In the genomic region with DNA sequence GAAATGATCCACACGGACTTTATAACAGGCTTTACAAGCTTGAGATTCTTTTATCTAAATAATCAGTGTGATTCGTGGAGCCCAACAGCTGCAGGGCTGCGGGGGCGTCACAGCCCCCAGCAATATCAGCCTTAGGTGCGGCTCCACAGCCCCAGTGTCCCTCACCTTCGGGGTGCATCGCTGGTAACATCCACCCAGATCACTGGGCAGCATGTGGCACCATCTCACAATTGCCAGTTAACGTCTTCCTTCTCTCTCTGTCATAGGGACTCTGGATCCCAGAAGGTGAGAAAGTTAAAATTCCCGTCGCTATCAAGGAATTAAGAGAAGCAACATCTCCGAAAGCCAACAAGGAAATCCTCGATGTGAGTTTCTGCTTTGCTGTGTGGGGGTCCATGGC, we compare ENCODE assay signal across 24 cellular contexts.
"Had no signal": no experiment of that assay in that cellular context is flagged by ENCODE, and none has a peak within 500 bp of the region (broad histone marks: within the 10 kb centered on the region; RNA-seq: fewer than 3 reads in every experiment).

No MANE protein-coding gene starts in this region.

- H3K27me3 Mint-ChIP-seq: progenitor cell of endocrine pancreas; stimulated activated naive CD8-positive, alpha-beta T cell treated with anti-CD3 and anti-CD28 coated beads, Interleukin-15, Interleukin-2, amounts not matched to agents 100 ng/mL and 50 ng/mL, for 24 hours had no signal

- H3K4me3 Mint-ChIP-seq: immature natural killer cell; mesothelial cell of epicardium; naive B cell; natural killer cell; nephron progenitor cell; neural progenitor cell; stimulated activated effector memory CD8-positive, alpha-beta T cell treated with anti-CD3 and anti-CD28 coated beads, Interleukin-12 subunit alpha, Interleukin-12 subunit beta, amount 100 ng/mL, for 72 hours; stimulated activated naive CD8-positive, alpha-beta T cell treated with anti-CD3 and anti-CD28 coated beads, Interleukin-15, Interleukin-2, amounts not matched to agents 100 ng/mL and 50 ng/mL, for 24 hours had no signal

- ATAC-seq: heart left ventricle; natural killer cell; right lobe of liver; stimulated activated effector memory CD8-positive, alpha-beta T cell treated with anti-CD3 and anti-CD28 coated beads, Interleukin-12 subunit alpha, Interleukin-12 subunit beta, amount 100 ng/mL, for 72 hours had no signal

- H3K27ac Mint-ChIP-seq: immature natural killer cell; mesothelial cell of epicardium; natural killer cell; nephron progenitor cell; neural progenitor cell; progenitor cell of endocrine pancreas; stimulated activated effector memory CD8-positive, alpha-beta T cell treated with anti-CD3 and anti-CD28 coated beads, Interleukin-12 subunit alpha, Interleukin-12 subunit beta, amount 100 ng/mL, for 72 hours; stimulated activated naive CD8-positive, alpha-beta T cell treated with anti-CD3 and anti-CD28 coated beads, Interleukin-15, Interleukin-2, amounts not matched to agents 100 ng/mL and 50 ng/mL, for 24 hours had no signal

- DNase-seq: hypothalamus; immature natural killer cell; left ventricle myocardium inferior; mesendoderm; naive B cell; natural killer cell; nephron progenitor cell; occipital lobe; ovary; right lobe of liver; stimulated activated CD4-positive, alpha-beta T cell treated with anti-CD3 and anti-CD28 coated beads, Interleukin-4, amount 100 ng/mL, for 24 hours; stimulated activated naive CD4-positive, alpha-beta T cell; transverse colon had no signal

- H3K9me3 ChIP-seq: heart left ventricle, left ventricle myocardium inferior, neutrophil, ovary, right atrium auricular region, right lobe of liver, transverse colon, upper lobe of left lung had no signal

- H3K9me3 Mint-ChIP-seq: mesothelial cell of epicardium; natural killer cell; nephron progenitor cell; neural progenitor cell; stimulated activated effector memory CD8-positive, alpha-beta T cell treated with anti-CD3 and anti-CD28 coated beads, Interleukin-12 subunit alpha, Interleukin-12 subunit beta, amount 100 ng/mL, for 72 hours; stimulated activated naive CD8-positive, alpha-beta T cell treated with anti-CD3 and anti-CD28 coated beads, Interleukin-15, Interleukin-2, amounts not matched to agents 100 ng/mL and 50 ng/mL, for 24 hours had no signal

- H3K36me3 ChIP-seq: neural progenitor cell, neutrophil, ovary had no signal

- H3K27ac ChIP-seq: heart left ventricle, left ventricle myocardium inferior, neural progenitor cell, neutrophil, ovary, right atrium auricular region, right lobe of liver, skin epidermis, transverse colon, upper lobe of left lung had no signal

- H3K4me1 Mint-ChIP-seq: immature natural killer cell; naive B cell; stimulated activated effector memory CD8-positive, alpha-beta T cell treated with anti-CD3 and anti-CD28 coated beads, Interleukin-12 subunit alpha, Interleukin-12 subunit beta, amount 100 ng/mL, for 72 hours had no signal

- H3K27me3 ChIP-seq: heart left ventricle, neural progenitor cell, neutrophil, ovary, right atrium auricular region, right lobe of liver, transverse colon, upper lobe of left lung had no signal

- H3K4me3 ChIP-seq: heart left ventricle, left ventricle myocardium inferior, lung, neural progenitor cell, ovary, right atrium auricular region, right lobe of liver, skin epidermis, transverse colon, upper lobe of left lung had no signal

- H3K4me1 ChIP-seq: neural progenitor cell had no signal

- H3K36me3 Mint-ChIP-seq: immature natural killer cell; naive B cell; natural killer cell; stimulated activated effector memory CD8-positive, alpha-beta T cell treated with anti-CD3 and anti-CD28 coated beads, Interleukin-12 subunit alpha, Interleukin-12 subunit beta, amount 100 ng/mL, for 72 hours had no signal
